In the genomic region with DNA sequence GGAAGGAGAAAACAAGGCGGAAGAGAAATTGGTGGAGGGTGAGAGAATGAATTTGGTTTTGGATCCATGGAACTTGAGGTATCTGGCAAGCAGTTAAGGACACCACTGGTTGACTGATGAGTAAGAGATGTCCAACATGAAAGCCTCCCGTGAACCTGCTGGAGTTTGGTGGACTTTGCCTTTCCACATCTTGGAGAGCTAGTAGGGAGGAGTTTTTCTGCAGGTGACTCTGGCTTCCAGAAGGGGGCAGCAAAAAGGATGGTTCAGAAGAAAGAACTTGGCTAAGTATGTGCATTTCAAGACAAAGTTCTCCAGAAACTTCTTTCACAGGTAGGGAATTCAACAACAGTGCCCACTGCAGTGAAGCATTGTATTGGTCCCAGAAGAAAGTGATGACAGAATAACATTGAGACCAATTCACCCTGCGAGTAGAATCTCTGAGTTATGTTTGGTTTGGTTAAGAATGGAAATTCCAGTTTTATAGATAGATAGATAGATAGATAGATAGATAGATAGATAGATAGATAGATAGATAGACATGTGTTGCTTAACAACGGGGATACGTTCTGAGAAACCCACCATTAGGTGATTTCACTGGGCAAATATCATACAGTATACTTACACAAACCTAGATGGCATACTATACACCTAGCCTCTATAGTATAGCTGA, we compare ENCODE assay signal across 8 cellular contexts. TPM values are rescaled to one million over a fixed set of nuclear protein-coding genes. Genes with fewer than 3 reads are reported as not detected.
DNase-seq lines count a peak whose midpoint lies in the region; ATAC-seq, FAIRE-seq and TF ChIP-seq lines count a peak whose summit lies in the region.

No MANE protein-coding gene starts in this region.

- no peaks in the 10 kb centered on the region for H3K4me1 ChIP-seq in small intestine (ENCODE audit: control insufficient read depth in 2 of 2, insufficient read depth in 1 of 2, low read depth in 1 of 2, low read length in 1 of 2)

- H3K27me3 Mint-ChIP-seq in effector memory CD8-positive, alpha-beta T cell: peaks cover 36 to 45% of the 10 kb centered on the region in 2 donors
- H3K27me3 Mint-ChIP-seq in activated CD8-positive, alpha-beta memory T cell treated with anti-CD3 and anti-CD28 coated beads, Interleukin-2, amount 10 ng/mL, durations not matched to agents 7 days and 5 days: peaks cover 18% of the 10 kb centered on the region

- H3K27ac ChIP-seq in small intestine (ENCODE audit: low read depth in 1 of 2, low read length in 1 of 2): no peak overlapping the region

- TF ChIP-seq CTCF in BJ (IDR thresholded peaks at IDR 0.05; ENCODE audit: insufficient read depth, low read depth, low read length): peak; percentile 69

- no peaks in the 10 kb centered on the region for H3K36me3 Mint-ChIP-seq in effector memory CD8-positive, alpha-beta T cell (ENCODE audit: insufficient read depth)
- no peaks in the 10 kb centered on the region for H3K36me3 Mint-ChIP-seq in activated CD8-positive, alpha-beta memory T cell treated with anti-CD3 and anti-CD28 coated beads, Interleukin-2, amount 10 ng/mL, durations not matched to agents 7 days and 5 days

- no peaks in the 10 kb centered on the region for H3K36me3 ChIP-seq in BJ (ENCODE audit: control insufficient read depth, insufficient read depth, low read length)
- no peaks in the 10 kb centered on the region for H3K36me3 ChIP-seq in small intestine (ENCODE audit: control insufficient read depth in 2 of 2, insufficient read depth in 2 of 2, low read length in 2 of 2)

- no peak for FAIRE-seq in small intestine (lab: Jason Lieb, UNC)

- POLR2A ChIA-PET in BJ (lab: Charles Lee): no interaction called here

- DNase-seq in BJ (ENCODE audit: low read depth) (no peak), GM19240 (ENCODE audit: insufficient read length, low spot score) (peak; percentile 16), NCI-H82 treated with DMSO at 0.1 percent for 48 hours (lab: John Stamatoyannopoulos, UW; ENCODE audit: unreplicated experiment) (peak; percentile 15), small intestine (peak; percentile 40)
- DNase-seq in effector memory CD8-positive, alpha-beta T cell: peak in 2 of 3 experiments; percentile 0 to 10
- no peak for DNase-seq in activated CD8-positive, alpha-beta memory T cell treated with anti-CD3 and anti-CD28 coated beads, Interleukin-2, amount 10 ng/mL, durations not matched to agents 7 days and 5 days
- DNase-seq in NK-92 treated with Interleukin-12 subunit alpha and Interleukin-12 subunit beta, amount 100 ng/mL, for 24 hours (lab: John Stamatoyannopoulos, UW): no peak

- H3K4me1 Mint-ChIP-seq in effector memory CD8-positive, alpha-beta T cell (ENCODE audit: low read depth in 2 of 2): no peaks in the 10 kb centered on the region
- H3K4me1 Mint-ChIP-seq in activated CD8-positive, alpha-beta memory T cell treated with anti-CD3 and anti-CD28 coated beads, Interleukin-2, amount 10 ng/mL, durations not matched to agents 7 days and 5 days: no peaks in the 10 kb centered on the region

- CTCF ChIA-PET in BJ (lab: Yijun Ruan, JAX): interaction anchor here (0.6 to 2.5 kb wide), 9 partner anchors 10 to 836 kb away, joined by 3 to 17 read pairs (median 4); no protein-coding TSS in a partner anchor
- CTCF ChIA-PET in activated CD8-positive, alpha-beta memory T cell treated with anti-CD3 and anti-CD28 coated beads, Interleukin-2, amount 10 ng/mL, durations not matched to agents 7 days and 5 days (lab: Charles Lee): interaction anchor here (0.7 to 2.0 kb wide), 2 partner anchors 15 to 617 kb away, joined by 3 to 7 read pairs; no protein-coding TSS in a partner anchor

- ATAC-seq in effector memory CD8-positive, alpha-beta T cell (replicated peaks): no peak
- ATAC-seq in activated CD8-positive, alpha-beta memory T cell treated with anti-CD3 and anti-CD28 coated beads, Interleukin-2, amount 10 ng/mL, durations not matched to agents 7 days and 5 days: no peak
- no peak for ATAC-seq in GM18502 (IDR thresholded peaks at IDR 0.05; ENCODE audit: poor library complexity, unreplicated experiment)

- H3K27me3 ChIP-seq in BJ (ENCODE audit: control insufficient read depth, insufficient read depth, low read length) (no peaks in the 10 kb centered on the region), small intestine (ENCODE audit: control insufficient read depth in 2 of 2, insufficient read depth in 2 of 2, low read length in 2 of 2) (no peaks in the 10 kb centered on the region)

- no peaks in the 10 kb centered on the region for H3K9me3 Mint-ChIP-seq in effector memory CD8-positive, alpha-beta T cell
- H3K9me3 Mint-ChIP-seq in activated CD8-positive, alpha-beta memory T cell treated with anti-CD3 and anti-CD28 coated beads, Interleukin-2, amount 10 ng/mL, durations not matched to agents 7 days and 5 days (ENCODE audit: low read depth): no peaks in the 10 kb centered on the region

- H3K4me3 Mint-ChIP-seq in effector memory CD8-positive, alpha-beta T cell: no peak overlapping the region
- no peak overlapping the region for H3K4me3 Mint-ChIP-seq in activated CD8-positive, alpha-beta memory T cell treated with anti-CD3 and anti-CD28 coated beads, Interleukin-2, amount 10 ng/mL, durations not matched to agents 7 days and 5 days

- no peak overlapping the region for H3K27ac Mint-ChIP-seq in effector memory CD8-positive, alpha-beta T cell
- no peak overlapping the region for H3K27ac Mint-ChIP-seq in activated CD8-positive, alpha-beta memory T cell treated with anti-CD3 and anti-CD28 coated beads, Interleukin-2, amount 10 ng/mL, durations not matched to agents 7 days and 5 days

- H3K9me3 ChIP-seq in small intestine (ENCODE audit: control insufficient read depth, low read depth): no peaks in the 10 kb centered on the region

- no peak overlapping the region for H3K4me3 ChIP-seq in BJ (ENCODE audit: low read depth, low read length)
- no peak overlapping the region for H3K4me3 ChIP-seq in small intestine (ENCODE audit: low read depth in 1 of 2, low read length in 2 of 2)

- 78 to 81% (median 79%) methylated on average over 5 of the region's 5 CpGs for WGBS in small intestine, 3 donors

RNA-seq across cellular contexts. Expression of gene DCDC1, which starts 28.5 kb away (rescaled TPM):
- polyA plus RNA-seq in BJ (2011; rRNA removed): 0.05 TPM in 1 of 2 replicates, not detected in the other
- 0.15 TPM in 1 of 2 replicates, not detected in the other for polyA minus RNA-seq in BJ (2011; rRNA and poly(A)+ RNA removed)
- not detected for polyA plus RNA-seq in small intestine
- under 1 TPM in 1 of 2 experiments, not detected in 1; 0.07 TPM for total RNA-seq in activated CD8-positive, alpha-beta memory T cell treated with anti-CD3 and anti-CD28 coated beads, Interleukin-2, amount 10 ng/mL, durations not matched to agents 7 days and 5 days

RNA-seq across cellular contexts. Expression of gene DNAJC24, which starts 28.6 kb away (rescaled TPM):
- polyA plus RNA-seq in BJ (2011; rRNA removed): 8.8 and 14.2 TPM in 2 replicates
- polyA minus RNA-seq in BJ (2011; rRNA and poly(A)+ RNA removed): 19.1 and 19.5 TPM in 2 replicates
- 1 to 10 TPM; 3.1 to 5.3 (median 3.5) TPM for polyA plus RNA-seq in small intestine
- total RNA-seq in activated CD8-positive, alpha-beta memory T cell treated with anti-CD3 and anti-CD28 coated beads, Interleukin-2, amount 10 ng/mL, durations not matched to agents 7 days and 5 days: 10 to 100 TPM; 14.7 to 17.6 TPM

Comparison
In these comparisons a context has a peak if more than half of its experiments do, and no peak if none do; other contexts are left out.
1. DNase-seq: peak in GM19240 (single experiment), NCI-H82 treated with DMSO at 0.1 percent for 48 hours (single experiment), effector memory CD8-positive, alpha-beta T cell (2 of 3) and small intestine (single experiment); none in BJ (single experiment), activated CD8-positive, alpha-beta memory T cell treated with anti-CD3 and anti-CD28 coated beads, Interleukin-2, amount 10 ng/mL, durations not matched to agents 7 days and 5 days (single experiment) and NK-92 treated with Interleukin-12 subunit alpha and Interleukin-12 subunit beta, amount 100 ng/mL, for 24 hours (single experiment).